10 cellular contexts compared by ENCODE assay signal in the genomic region with DNA sequence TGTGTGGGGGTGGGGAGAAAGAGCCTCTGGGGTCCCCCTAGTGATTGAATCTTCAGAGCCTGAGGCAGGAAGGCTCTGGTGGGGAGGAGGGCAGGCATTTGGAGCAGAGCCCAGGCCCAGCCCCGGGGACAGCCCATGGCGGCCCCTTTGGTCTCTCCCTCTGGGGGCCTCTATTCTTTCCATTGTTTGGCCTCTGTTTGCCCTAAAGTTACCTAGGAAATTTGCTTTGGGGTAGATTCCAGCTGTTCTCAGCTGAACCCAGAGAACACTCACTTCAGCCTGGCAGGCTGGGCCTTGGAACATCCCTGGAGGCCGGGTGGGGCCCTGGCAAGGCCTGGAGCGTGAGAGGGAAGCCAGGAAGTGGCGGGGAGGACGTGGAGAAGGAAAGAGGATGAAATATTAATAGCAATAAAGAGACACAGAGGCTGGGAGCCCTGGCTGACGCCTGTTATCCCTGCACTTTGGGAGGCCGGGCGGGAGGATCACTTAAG. TPM values are rescaled to one million over a fixed set of nuclear protein-coding genes. Genes with fewer than 3 reads are reported as not detected.
A peak's percentile ranks its signal among the peaks of the same experiment; 100 is the strongest.
DNase-seq lines count a peak whose midpoint lies in the region; ATAC-seq and TF ChIP-seq lines count a peak whose summit lies in the region.
"Had no signal": no experiment of that assay in that cellular context is flagged by ENCODE, and none has a peak within 500 bp of the region (broad histone marks: within the 10 kb centered on the region; RNA-seq: fewer than 3 reads in every experiment).

No MANE protein-coding gene starts in this region.

- H3K27ac ChIP-seq in adrenal gland = peak overlapping the region in 4 of 5 donors; percentile 17 to 79 (median 42)
- peak overlapping the region; percentile 67 to 96 (median 82) for H3K27ac ChIP-seq in heart right ventricle
- H3K27ac ChIP-seq in rectal smooth muscle tissue (ENCODE audit: low read depth, low read length) = peak overlapping the region; percentile 69

- H3K4me1 ChIP-seq in Caco-2 (peaks cover 64% of the 10 kb centered on the region), adrenal gland (replicated peaks in 1 of 2) (no peaks in the 10 kb centered on the region), heart right ventricle (peaks cover 13 to 49% (median 31%) of the 10 kb centered on the region in 9 donors), rectal smooth muscle tissue (ENCODE audit: control insufficient read depth, insufficient read depth, low read length) (peaks cover 2% of the 10 kb centered on the region), BE2C (no peaks in the 10 kb centered on the region)

- no TSS peak for BruUV-seq in Caco-2 (replicated peaks; lab: Mats Ljungman, UMichigan)

- POLR2A ChIA-PET in Caco-2 (lab: Charles Lee) = no interaction called here

- no peak for TF ChIP-seq CTCF in Caco-2 (IDR thresholded peaks at IDR 0.05; ENCODE audit: insufficient read depth in 1 of 2, low read depth in 1 of 2, low read length in 1 of 2, severe bottlenecking in 1 of 2, unreplicated experiment in 1 of 2)
- TF ChIP-seq CTCF in adrenal gland (IDR thresholded peaks at IDR 0.05) = no peak
- peak in 7 of 9 donors; percentile 3 to 42 (median 18) for TF ChIP-seq CTCF in heart right ventricle (IDR thresholded peaks at IDR 0.05)
- TF ChIP-seq CTCF in BE2C (IDR thresholded peaks at IDR 0.05; ENCODE audit: low read depth, low read length) = no peak

- H3K4me3 ChIP-seq in Caco-2 (ENCODE audit: low read depth, low read length) (no peak overlapping the region), adrenal gland (no peak overlapping the region), heart right ventricle (peak overlapping the region in 1 of 10 donors; percentile 10), rectal smooth muscle tissue (ENCODE audit: low read length) (no peak overlapping the region), BE2C (ENCODE audit: low read depth, low read length) (no peak overlapping the region)

- CTCF ChIA-PET in Caco-2 (lab: Charles Lee) = no interaction called here

- H3K27ac Mint-ChIP-seq in Caco-2 (ENCODE audit: unreplicated experiment) = peak overlapping the region; percentile 55

- H3K27me3 ChIP-seq in Caco-2 (replicated peaks; ENCODE audit: control insufficient read depth, insufficient read depth, low read length) (no peaks in the 10 kb centered on the region), adrenal gland (no peaks in the 10 kb centered on the region), heart right ventricle (no peaks in the 10 kb centered on the region), rectal smooth muscle tissue (ENCODE audit: control insufficient read depth, insufficient read depth, low read length) (no peaks in the 10 kb centered on the region), BE2C (no peaks in the 10 kb centered on the region)

- 40 to 57% (median 49%) methylated on average over 7 to 9 of the region's 9 CpGs for WGBS in adrenal gland, 4 donors
- 32 to 34% methylated on average over 9 of the region's 9 CpGs for WGBS in heart right ventricle, 2 donors

- no peak overlapping the region for H3K4me3 Mint-ChIP-seq in Caco-2 (ENCODE audit: unreplicated experiment)

- DNase-seq in Caco-2 (no peak), adrenal gland (peak in 5 of 7 donors; percentile 56 to 80 (median 69)), heart right ventricle (peak; percentile 91 to 93), HuH-7.5 (ENCODE audit: low spot score) (no peak), cerebellar cortex (ENCODE audit: low spot score) (no peak), BE2C (no peak)
- DNase-seq in activated T-cell treated with anti-CD3 and anti-CD28 coated beads, Interleukin-2, amount 50 U/mL, for 48 hours = no peak
- DNase-seq: DMS53 had no signal

- no peak overlapping the region for H3K9ac ChIP-seq in rectal smooth muscle tissue (ENCODE audit: low read length)

- H3K4me1 Mint-ChIP-seq in Caco-2 (ENCODE audit: low read depth, unreplicated experiment) = peaks cover 35% of the 10 kb centered on the region

- intact Hi-C loops in Caco-2 (cut with micrococcal nuclease; ENCODE audit: unreplicated experiment) = no loop called here
- intact Hi-C loops in adrenal gland (cut with DNase I) = no loop called here
- intact Hi-C loops in heart right ventricle (cut with DNase I) = loop anchor here in 3 of 10 donors (2.0 to 5.0 kb wide), 3 partner anchors 23 to 66 kb away; partner anchors contain the start of gene A4GALT (in 1 of the 3)

- ATAC-seq in heart right ventricle = peak; percentile 89 to 94 (median 92)
- ATAC-seq: Panc1 had no signal

- no peaks in the 10 kb centered on the region for H3K36me3 ChIP-seq in Caco-2 (ENCODE audit: control insufficient read depth, insufficient read depth, low read length)
- no peaks in the 10 kb centered on the region for H3K36me3 ChIP-seq in adrenal gland (replicated peaks in 1 of 2)
- H3K36me3 ChIP-seq in heart right ventricle = no peaks in the 10 kb centered on the region
- no peaks in the 10 kb centered on the region for H3K36me3 ChIP-seq in rectal smooth muscle tissue (ENCODE audit: control insufficient read depth, insufficient read depth, low read length)
- H3K36me3 ChIP-seq in BE2C = no peaks in the 10 kb centered on the region

- peaks cover 5% of the 10 kb centered on the region for H3K36me3 Mint-ChIP-seq in Caco-2 (ENCODE audit: insufficient read depth, unreplicated experiment)

- no peaks in the 10 kb centered on the region for H3K9me3 Mint-ChIP-seq in Caco-2 (ENCODE audit: unreplicated experiment)

- H3K9me3 ChIP-seq in Caco-2 = no peaks in the 10 kb centered on the region
- no peaks in the 10 kb centered on the region for H3K9me3 ChIP-seq in adrenal gland (replicated peaks in 1 of 3)
- no peaks in the 10 kb centered on the region for H3K9me3 ChIP-seq in heart right ventricle
- no peaks in the 10 kb centered on the region for H3K9me3 ChIP-seq in BE2C

- TF ChIP-seq POLR2A in adrenal gland (IDR thresholded peaks at IDR 0.05) = no peak

- no peaks in the 10 kb centered on the region for H3K27me3 Mint-ChIP-seq in Caco-2 (ENCODE audit: insufficient read depth, unreplicated experiment)

RNA-seq across cellular contexts. Expression of gene A4GALT, which starts 22.9 kb away (rescaled TPM):
- total RNA-seq in Caco-2 (2022) (12.7 and 16.2 TPM in 2 replicates), adrenal gland (10 to 100 TPM in 7 of 8 donors, 1 to 10 TPM in 1; 2.7 to 29.8 (median 18.2) TPM), heart right ventricle (100 to 1,000 TPM in 2 of 10 donors, 10 to 100 TPM in 8; 61.4 to 123 (median 80.6) TPM)
- polyA plus RNA-seq in adrenal gland (10 to 100 TPM in 2 of 3 donors, 1 to 10 TPM in 1; 4.2 to 21.5 (median 17.8) TPM), heart right ventricle (100 to 1,000 TPM in 1 of 2 donors, 10 to 100 TPM in 1; 95.0 to 167 TPM)
- polyA plus RNA-seq in BE2C (2012; ENCODE audit: insufficient read depth, insufficient read length, low read depth) = not detected

Comparison
In these comparisons a context has a peak if more than half of its experiments do, and no peak if none do; other contexts are left out.
1. DNase-seq: peak in adrenal gland (5 of 7) and heart right ventricle (2 of 2); none in Caco-2 (0 of 2), HuH-7.5 (single experiment), cerebellar cortex (single experiment), BE2C (single experiment) and activated T-cell treated with anti-CD3 and anti-CD28 coated beads, Interleukin-2, amount 50 U/mL, for 48 hours (0 of 2).
2. CTCF ChIP-seq: peak in heart right ventricle (7 of 9); none in Caco-2 (0 of 2), adrenal gland (0 of 6) and BE2C (single experiment).
3. Peak in every context shown above with its lines, with median percentiles within 50 percentile points of each other: H3K27ac ChIP-seq.